ENCODE assay signal across 8 cellular contexts in the genomic region with DNA sequence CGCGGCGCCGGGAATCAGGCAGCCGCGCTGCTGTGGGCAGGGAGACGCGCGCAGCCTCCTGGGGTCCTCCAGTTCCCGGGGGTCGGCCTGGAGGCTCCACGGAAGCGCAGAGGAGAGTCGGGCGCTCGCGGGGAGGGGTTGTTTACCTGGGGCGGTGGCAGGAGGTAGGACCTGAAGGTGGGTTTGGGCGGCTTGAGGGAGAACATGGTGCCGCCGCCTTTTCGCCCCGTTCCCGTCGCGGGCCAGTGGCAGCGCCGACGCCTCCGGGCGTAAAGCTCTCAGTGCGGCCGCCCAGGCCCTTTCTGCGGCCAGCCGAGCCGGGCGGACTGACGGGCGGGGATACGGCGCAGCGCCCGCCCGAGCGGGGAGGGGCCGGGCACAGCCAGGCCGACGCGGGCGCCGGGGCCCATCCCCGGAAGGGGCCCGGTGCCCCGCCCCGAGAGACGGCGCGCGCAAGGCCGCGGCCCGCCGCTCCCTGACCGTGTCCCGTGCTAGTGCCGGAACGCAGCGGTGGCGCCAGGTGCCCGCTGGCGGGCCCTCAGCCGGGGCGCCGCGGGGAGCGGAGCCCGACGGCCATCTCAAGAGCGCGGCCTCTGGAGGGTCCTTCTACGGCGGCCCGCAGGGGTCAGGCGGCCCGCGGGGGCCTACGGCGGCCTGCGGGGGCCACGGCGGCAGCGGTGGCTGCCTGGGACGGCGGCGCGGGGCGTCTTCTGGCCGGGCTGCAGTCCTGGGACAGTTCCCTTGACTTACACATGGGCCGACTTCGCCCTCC. TPM values are rescaled to one million over a fixed set of nuclear protein-coding genes. Genes with fewer than 3 reads are reported as not detected.
DNase-seq lines count a peak whose midpoint lies in the region; ATAC-seq and TF ChIP-seq lines count a peak whose summit lies in the region.

TSS of gene MTMR10 (minus strand) at position 328 of the 772 bp plus-strand sequence. CDS start at position 206, 122 bp downstream.

- CTCF ChIA-PET in activated CD4-positive, alpha-beta T cell treated with anti-CD3 and anti-CD28 coated beads for 36 hours (lab: Charles Lee), result interaction anchor here (1.1 to 1.6 kb wide), 2 partner anchors 9 to 137 kb away, joined by 4 to 5 read pairs; no protein-coding TSS in a partner anchor

- H3K4me3 ChIP-seq in coronary artery, result peak within 1 kb of the TSS; percentile 83

- H3K9me3 Mint-ChIP-seq in activated CD4-positive, alpha-beta T cell treated with anti-CD3 and anti-CD28 coated beads for 36 hours (ENCODE audit: low read depth), result no peaks in the 10 kb centered on the region

- POLR2A ChIA-PET in activated CD4-positive, alpha-beta T cell treated with anti-CD3 and anti-CD28 coated beads for 36 hours (lab: Charles Lee), result interaction anchor here (0.8 to 1.0 kb wide), 2 partner anchors 9 to 138 kb away, joined by 4 read pairs; no protein-coding TSS in a partner anchor

- intact Hi-C loops in activated CD4-positive, alpha-beta T cell treated with anti-CD3 and anti-CD28 coated beads for 36 hours (cut with DNase I, micrococcal nuclease), result loop anchor here (1.0 to 10.0 kb wide), 6 partner anchors 88 to 879 kb away; partner anchors contain the start of genes FAN1 (in 1 of the 2), KLF13 (in 1 of the 2) and OTUD7A (in 1 of the 2)

- ATAC-seq in HG02884 (IDR thresholded peaks at IDR 0.05; ENCODE audit: unreplicated experiment) (peak; percentile 78), left lobe of liver (peak; percentile 91)
- peak; percentile 93 for ATAC-seq in activated CD4-positive, alpha-beta T cell treated with anti-CD3 and anti-CD28 coated beads for 36 hours

- TF ChIP-seq CTCF in coronary artery (IDR thresholded peaks at IDR 0.05), result no peak

- peaks cover 27% of the 10 kb centered on the region for H3K4me1 Mint-ChIP-seq in activated CD4-positive, alpha-beta T cell treated with anti-CD3 and anti-CD28 coated beads for 36 hours

- peaks cover 1% of the 10 kb centered on the region for H3K27me3 Mint-ChIP-seq in activated CD4-positive, alpha-beta T cell treated with anti-CD3 and anti-CD28 coated beads for 36 hours

- H3K27ac Mint-ChIP-seq in activated CD4-positive, alpha-beta T cell treated with anti-CD3 and anti-CD28 coated beads for 36 hours, result peak within 1 kb of the TSS; percentile 84

- H3K27ac ChIP-seq in coronary artery, result peak within 1 kb of the TSS; percentile 88 to 94

- peaks cover 9% of the 10 kb centered on the region for H3K36me3 Mint-ChIP-seq in activated CD4-positive, alpha-beta T cell treated with anti-CD3 and anti-CD28 coated beads for 36 hours (ENCODE audit: low read depth)

- DNase-seq in NCI-H748 (lab: John Stamatoyannopoulos, UW; ENCODE audit: unreplicated experiment), result peak; percentile 68
- no peak for DNase-seq in NCI-H748 treated with DMSO at 0.1 percent for 48 hours (lab: John Stamatoyannopoulos, UW)
- DNase-seq in NCI-H2171 treated with DMSO at 0.1 percent for 48 hours (lab: John Stamatoyannopoulos, UW), result peak; percentile 62
- peak; percentile 80 for DNase-seq in activated CD4-positive, alpha-beta T cell treated with anti-CD3 and anti-CD28 coated beads for 36 hours
- peak; percentile 82 for DNase-seq in coronary artery (ENCODE audit: low spot score)
- DNase-seq in left lobe of liver (ENCODE audit: low spot score), result peak; percentile 88
- DNase-seq in stimulated activated CD4-positive, alpha-beta T cell treated with anti-CD3 and anti-CD28 coated beads, Interleukin-2, amount 100 ng/mL, for 24 hours, result peak; percentile 74 to 77

- H3K4me3 Mint-ChIP-seq in activated CD4-positive, alpha-beta T cell treated with anti-CD3 and anti-CD28 coated beads for 36 hours, result peak within 1 kb of the TSS; percentile 95

RNA-seq across cellular contexts. Expression of gene MTMR10, which starts in this region (rescaled TPM):
- 10 to 100 TPM; 10.1 to 17.6 TPM for total RNA-seq in activated CD4-positive, alpha-beta T cell treated with anti-CD3 and anti-CD28 coated beads for 36 hours
- total RNA-seq in left lobe of liver, result 26.6 TPM
